In genomic region chr16:27328937-27329336, GRCh38 we compare ENCODE assay signal across 10 cellular contexts. TPM values are rescaled to one million over a fixed set of nuclear protein-coding genes. Genes with fewer than 3 reads are reported as not detected.
DNase-seq lines count a peak whose midpoint lies in the region; ATAC-seq and TF ChIP-seq lines count a peak whose summit lies in the region.
"Had no signal": no experiment of that assay in that cellular context is flagged by ENCODE, and none has a peak within 500 bp of the region (broad histone marks: within the 10 kb centered on the region; RNA-seq: fewer than 3 reads in every experiment).

No MANE protein-coding gene starts in this region.

- 91 to 98% methylated on average over 5 of the region's 5 CpGs for WGBS in thyroid gland, 2 donors

- POLR2A ChIA-PET in PC-3 (lab: Charles Lee; ENCODE audit: unreplicated experiment), result no interaction called here

- H3K9me3 ChIP-seq in lower lobe of right lung, result no peaks in the 10 kb centered on the region
- no peaks in the 10 kb centered on the region for H3K9me3 ChIP-seq in thyroid gland
- H3K9me3 ChIP-seq in PC-3 (ENCODE audit: low read length), result no peaks in the 10 kb centered on the region

- no peaks in the 10 kb centered on the region for H3K9me3 Mint-ChIP-seq in activated naive CD4-positive, alpha-beta T cell treated with anti-CD3 and anti-CD28 coated beads, Interleukin-2, amount 10 ng/mL, durations not matched to agents 7 days and 5 days
- no peaks in the 10 kb centered on the region for H3K9me3 Mint-ChIP-seq in activated naive CD8-positive, alpha-beta T cell treated with anti-CD3 and anti-CD28 coated beads for 36 hours

- no peak for DNase-seq in activated naive CD4-positive, alpha-beta T cell treated with anti-CD3 and anti-CD28 coated beads, Interleukin-2, amount 10 ng/mL, durations not matched to agents 7 days and 5 days
- no peak for DNase-seq in activated naive CD4-positive, alpha-beta T cell (lab: John Stamatoyannopoulos, UW)
- no peak for DNase-seq in activated naive CD8-positive, alpha-beta T cell treated with anti-CD3 and anti-CD28 coated beads for 36 hours
- DNase-seq in lower lobe of right lung (no peak), thyroid gland (no peak), NCI-H187 (lab: John Stamatoyannopoulos, UW) (no peak), PC-3 (no peak)
- DNase-seq in effector CD4-positive, alpha-beta T cell, result no peak
- DNase-seq: kidney glomerular epithelial cell had no signal

- no peaks in the 10 kb centered on the region for H3K9me2 ChIP-seq in PC-3 (replicated peaks; ENCODE audit: low read length)

- TF ChIP-seq CTCF in lower lobe of right lung (IDR thresholded peaks at IDR 0.05) (no peak), thyroid gland (IDR thresholded peaks at IDR 0.05) (no peak), PC-3 (conservative IDR thresholded peaks at IDR 0.05; ENCODE audit: low read depth, low read length) (no peak)

- ATAC-seq in lower lobe of right lung (no peak), PC-3 (no peak)

- H3K4me1 Mint-ChIP-seq in activated naive CD4-positive, alpha-beta T cell treated with anti-CD3 and anti-CD28 coated beads, Interleukin-2, amount 10 ng/mL, durations not matched to agents 7 days and 5 days, result peaks cover 81% of the 10 kb centered on the region
- H3K4me1 Mint-ChIP-seq in activated naive CD8-positive, alpha-beta T cell treated with anti-CD3 and anti-CD28 coated beads for 36 hours, result peaks cover 71% of the 10 kb centered on the region

- H3K4me1 ChIP-seq in lower lobe of right lung (peaks cover 94% of the 10 kb centered on the region), thyroid gland (peaks cover 32 to 57% of the 10 kb centered on the region in 2 donors), PC-3 (ENCODE audit: insufficient read depth, low read length) (peaks cover 29% of the 10 kb centered on the region)

- intact Hi-C loops in lower lobe of right lung (cut with DNase I), result no loop called here
- intact Hi-C loops in thyroid gland (cut with DNase I), result loop anchor here (5.0 kb wide), 1 partner anchor 87 kb away; no protein-coding TSS in a partner anchor
- intact Hi-C loops in PC-3 (cut with micrococcal nuclease), result no loop called here

- H3K27ac ChIP-seq in lower lobe of right lung, result peak overlapping the region; percentile 91
- H3K27ac ChIP-seq in thyroid gland, result peak overlapping the region; percentile 81 to 98 (median 97)
- H3K27ac ChIP-seq in PC-3 (ENCODE audit: low read length), result no peak overlapping the region
- H3K27ac ChIP-seq: VCaP had no signal

- peaks cover 83% of the 10 kb centered on the region for H3K79me2 ChIP-seq in PC-3 (ENCODE audit: low read length)

- H3K4me3 ChIP-seq in lower lobe of right lung (no peak overlapping the region), thyroid gland (replicated peaks in 1 of 3) (no peak overlapping the region), PC-3 (ENCODE audit: low read length) (no peak overlapping the region)

- H3K27me3 ChIP-seq in lower lobe of right lung (ENCODE audit: low read depth) (no peaks in the 10 kb centered on the region), thyroid gland (no peaks in the 10 kb centered on the region), PC-3 (ENCODE audit: low read length) (no peaks in the 10 kb centered on the region)

- H3K27me3 Mint-ChIP-seq in activated naive CD4-positive, alpha-beta T cell treated with anti-CD3 and anti-CD28 coated beads, Interleukin-2, amount 10 ng/mL, durations not matched to agents 7 days and 5 days, result no peaks in the 10 kb centered on the region
- H3K27me3 Mint-ChIP-seq in activated naive CD8-positive, alpha-beta T cell treated with anti-CD3 and anti-CD28 coated beads for 36 hours, result no peaks in the 10 kb centered on the region

- peaks cover 74% of the 10 kb centered on the region for H3K36me3 Mint-ChIP-seq in activated naive CD4-positive, alpha-beta T cell treated with anti-CD3 and anti-CD28 coated beads, Interleukin-2, amount 10 ng/mL, durations not matched to agents 7 days and 5 days
- peaks cover 70% of the 10 kb centered on the region for H3K36me3 Mint-ChIP-seq in activated naive CD8-positive, alpha-beta T cell treated with anti-CD3 and anti-CD28 coated beads for 36 hours

- peaks cover 6% of the 10 kb centered on the region for H3F3A ChIP-seq in PC-3 (ENCODE audit: low read length, unreplicated experiment)

- H2AFZ ChIP-seq in PC-3 (ENCODE audit: low read length), result no peak overlapping the region

- CTCF ChIA-PET in activated naive CD4-positive, alpha-beta T cell treated with anti-CD3 and anti-CD28 coated beads, Interleukin-2, amount 10 ng/mL, durations not matched to agents 7 days and 5 days (lab: Charles Lee), result interaction anchor here (0.8 kb wide), 1 partner anchor 10 kb away, joined by 3 read pairs; no protein-coding TSS in a partner anchor
- CTCF ChIA-PET in PC-3 (lab: Charles Lee), result no interaction called here

- no peak overlapping the region for H3K9ac ChIP-seq in PC-3 (ENCODE audit: low read length)

- peaks cover 32% of the 10 kb centered on the region for H3K36me3 ChIP-seq in lower lobe of right lung
- no peaks in the 10 kb centered on the region for H3K36me3 ChIP-seq in thyroid gland
- no peaks in the 10 kb centered on the region for H3K36me3 ChIP-seq in PC-3 (ENCODE audit: low read depth, low read length)

- no TSS peak for BruUV-seq in PC-3 (replicated peaks; lab: Mats Ljungman, UMichigan)

- no peak overlapping the region for H3K4me2 ChIP-seq in PC-3 (ENCODE audit: low read length)

- H3K27ac Mint-ChIP-seq in activated naive CD4-positive, alpha-beta T cell treated with anti-CD3 and anti-CD28 coated beads, Interleukin-2, amount 10 ng/mL, durations not matched to agents 7 days and 5 days, result peak overlapping the region; percentile 79
- H3K27ac Mint-ChIP-seq in activated naive CD8-positive, alpha-beta T cell treated with anti-CD3 and anti-CD28 coated beads for 36 hours, result peak overlapping the region; percentile 55

- H4K20me1 ChIP-seq in PC-3 (ENCODE audit: low read length), result no peaks in the 10 kb centered on the region

- H3K4me3 Mint-ChIP-seq in activated naive CD4-positive, alpha-beta T cell treated with anti-CD3 and anti-CD28 coated beads, Interleukin-2, amount 10 ng/mL, durations not matched to agents 7 days and 5 days, result peak overlapping the region; percentile 26
- H3K4me3 Mint-ChIP-seq in activated naive CD8-positive, alpha-beta T cell treated with anti-CD3 and anti-CD28 coated beads for 36 hours, result no peak overlapping the region

- no peak for TF ChIP-seq POLR2A in thyroid gland (IDR thresholded peaks at IDR 0.05)

RNA-seq across cellular contexts. Expression of gene IL4R, which starts 15.2 kb away (rescaled TPM):
- total RNA-seq in activated naive CD8-positive, alpha-beta T cell treated with anti-CD3 and anti-CD28 coated beads for 36 hours, result 100 to 1,000 TPM; 183 to 190 TPM
- total RNA-seq in lower lobe of right lung (143 TPM), thyroid gland (10 to 100 TPM; 18.5 to 42.5 (median 21.7) TPM), PC-3 (2014; rRNA removed) (25.1 and 32.1 TPM in 2 replicates)
